Comparison of ENCODE assay signal across 1 cellular context in genomic region chr18:40708726-40709125, GRCh38.
TF ChIP-seq lines count a peak whose summit lies in the region.

No MANE protein-coding gene starts in this region.

TF ChIP-seq in SK-N-SH, 30 proteins besides CTCF, POLR2A, EP300 and RAD21 (continued from another document):
- TF ChIP-seq PBX3 (IDR thresholded peaks at IDR 0.05), result peak; percentile 12; the same call in 1 of the 2 replicates
TF ChIP-seq in SK-N-SH: peak in this region for 1.
